ENCODE assay signal across 8 cellular contexts in genomic region chr3:48439820-48440589, GRCh38. TPM values are rescaled to one million over a fixed set of nuclear protein-coding genes. Genes with fewer than 3 reads are reported as not detected.
DNase-seq lines count a peak whose midpoint lies in the region; ATAC-seq and TF ChIP-seq lines count a peak whose summit lies in the region.

Gene CCDC51 (minus strand): TSS chr3:48440119. CDS start chr3:48435128, 4,991 bp downstream.
Gene TMA7 (plus strand): TSS chr3:48440257. CDS start chr3:48440297, 40 bp downstream.

- H3K27me3 ChIP-seq in BLaER1 treated with 17β-estradiol and CSF1 and Interleukin-3, amounts not matched to agents 10 nM and 100 nM = no peaks in the 10 kb centered on the region
- H3K27me3 ChIP-seq in layer of hippocampus (ENCODE audit: control insufficient read depth, insufficient read depth, low read length) = no peaks in the 10 kb centered on the region

- ATAC-seq in GM19328 (IDR thresholded peaks at IDR 0.05; ENCODE audit: unreplicated experiment) (peak; percentile 90), HG03520 (IDR thresholded peaks at IDR 0.05; ENCODE audit: unreplicated experiment) (peak; percentile 92)

- peaks cover 38% of the 10 kb centered on the region for H3K4me1 Mint-ChIP-seq in activated CD4-positive, alpha-beta T cell treated with anti-CD3 and anti-CD28 coated beads, Interleukin-2, amount 10 ng/mL, durations not matched to agents 7 days and 5 days

- H3K9me3 Mint-ChIP-seq in activated CD4-positive, alpha-beta T cell treated with anti-CD3 and anti-CD28 coated beads, Interleukin-2, amount 10 ng/mL, durations not matched to agents 7 days and 5 days = no peaks in the 10 kb centered on the region

- H3K36me3 Mint-ChIP-seq in activated CD4-positive, alpha-beta T cell treated with anti-CD3 and anti-CD28 coated beads, Interleukin-2, amount 10 ng/mL, durations not matched to agents 7 days and 5 days (ENCODE audit: low read depth) = peaks cover 30% of the 10 kb centered on the region

- H3K9ac ChIP-seq in BLaER1 treated with 17β-estradiol and CSF1 and Interleukin-3, amounts not matched to agents 10 nM and 100 nM = peak within 1 kb of the TSS; percentile 85 to 93 (median 87)

- DNase-seq in NCI-H69 (lab: John Stamatoyannopoulos, UW) (peak; percentile 96), coronary artery (ENCODE audit: low spot score) (peak; percentile 99)
- peak; percentile 100 for DNase-seq in activated CD4-positive, alpha-beta T cell treated with anti-CD3 and anti-CD28 coated beads, Interleukin-2, amount 10 ng/mL, durations not matched to agents 7 days and 5 days
- DNase-seq in stimulated activated CD4-positive, alpha-beta T cell treated with anti-CD3 and anti-CD28 coated beads, Interleukin-1b, Interleukin-23, amount 100 ng/mL, for 4 hours (ENCODE audit: low read depth in 2 of 2) = peak; percentile 93 to 95

- no peak for TF ChIP-seq CTCF in coronary artery (IDR thresholded peaks at IDR 0.05)

- H3K27ac Mint-ChIP-seq in activated CD4-positive, alpha-beta T cell treated with anti-CD3 and anti-CD28 coated beads, Interleukin-2, amount 10 ng/mL, durations not matched to agents 7 days and 5 days = peak within 1 kb of the TSS; percentile 91

- H3K4me1 ChIP-seq in BLaER1 treated with 17β-estradiol and CSF1 and Interleukin-3, amounts not matched to agents 10 nM and 100 nM = peaks cover 44 to 61% (median 49%) of the 10 kb centered on the region in 10 experiments

- CTCF ChIA-PET in activated CD4-positive, alpha-beta T cell treated with anti-CD3 and anti-CD28 coated beads, Interleukin-2, amount 10 ng/mL, durations not matched to agents 7 days and 5 days (lab: Charles Lee) = interaction anchor here (0.7 to 1.4 kb wide), 9 partner anchors 9 to 119 kb away, joined by 3 to 7 read pairs (median 4); partner anchors contain the start of gene PLXNB1

- H3K36me3 ChIP-seq in BLaER1 treated with 17β-estradiol and CSF1 and Interleukin-3, amounts not matched to agents 10 nM and 100 nM = peaks cover 31 to 40% (median 36%) of the 10 kb centered on the region in 11 experiments

- no peaks in the 10 kb centered on the region for H3K27me3 Mint-ChIP-seq in activated CD4-positive, alpha-beta T cell treated with anti-CD3 and anti-CD28 coated beads, Interleukin-2, amount 10 ng/mL, durations not matched to agents 7 days and 5 days

- H3K27ac ChIP-seq in BLaER1 treated with 17β-estradiol and CSF1 and Interleukin-3, amounts not matched to agents 10 nM and 100 nM = peak within 1 kb of the TSS; percentile 75 to 93 (median 88)
- H3K27ac ChIP-seq in coronary artery = peak within 1 kb of the TSS; percentile 82 to 97
- H3K27ac ChIP-seq in layer of hippocampus (ENCODE audit: low read depth, low read length) = peak within 1 kb of the TSS; percentile 42

- peaks cover 10 to 45% (median 29%) of the 10 kb centered on the region in 11 experiments; a peak in 19 of 22 replicates for H4K20me1 ChIP-seq in BLaER1 treated with 17β-estradiol and CSF1 and Interleukin-3, amounts not matched to agents 10 nM and 100 nM

- H3K4me3 ChIP-seq in BLaER1 treated with 17β-estradiol and CSF1 and Interleukin-3, amounts not matched to agents 10 nM and 100 nM = peak within 1 kb of the TSS; percentile 81 to 97 (median 92)
- H3K4me3 ChIP-seq in coronary artery = peak within 1 kb of the TSS; percentile 94

- POLR2A ChIA-PET in activated CD4-positive, alpha-beta T cell treated with anti-CD3 and anti-CD28 coated beads, Interleukin-2, amount 10 ng/mL, durations not matched to agents 7 days and 5 days (lab: Charles Lee) = interaction anchor here (0.7 to 0.8 kb wide), 2 partner anchors 17 to 117 kb away, joined by 3 read pairs; partner anchors contain the start of gene PFKFB4

- H3K4me3 Mint-ChIP-seq in activated CD4-positive, alpha-beta T cell treated with anti-CD3 and anti-CD28 coated beads, Interleukin-2, amount 10 ng/mL, durations not matched to agents 7 days and 5 days = peak within 1 kb of the TSS; percentile 96

- no peaks in the 10 kb centered on the region for H3K9me3 ChIP-seq in BLaER1 treated with 17β-estradiol and CSF1 and Interleukin-3, amounts not matched to agents 10 nM and 100 nM (replicated peaks in 1 of 11)

- H3K4me2 ChIP-seq in BLaER1 treated with 17β-estradiol and CSF1 and Interleukin-3, amounts not matched to agents 10 nM and 100 nM = peak within 1 kb of the TSS; percentile 76 to 94 (median 88)

RNA-seq across cellular contexts. Expression of gene CCDC51, which starts in this region (rescaled TPM):
- 10 to 100 TPM; 11.6 to 15.1 TPM for total RNA-seq in activated CD4-positive, alpha-beta T cell treated with anti-CD3 and anti-CD28 coated beads, Interleukin-2, amount 10 ng/mL, durations not matched to agents 7 days and 5 days

RNA-seq across cellular contexts. Expression of gene TMA7, which starts in this region (rescaled TPM):
- total RNA-seq in activated CD4-positive, alpha-beta T cell treated with anti-CD3 and anti-CD28 coated beads, Interleukin-2, amount 10 ng/mL, durations not matched to agents 7 days and 5 days = 100 to 1,000 TPM; 285 to 290 TPM

Comparison
In these comparisons a context has a peak if more than half of its experiments do, and no peak if none do; other contexts are left out.
1. Peak in every context shown above with its lines: DNase-seq, ATAC-seq, H3K4me3 ChIP-seq and H3K27ac ChIP-seq.